In genomic region chr1:22711591-22712501, GRCh38 we compare ENCODE assay signal across 8 cellular contexts. TPM values are rescaled to one million over a fixed set of nuclear protein-coding genes. Genes with fewer than 3 reads are reported as not detected.
DNase-seq lines count a peak whose midpoint lies in the region; ATAC-seq, FAIRE-seq and TF ChIP-seq lines count a peak whose summit lies in the region.

No MANE protein-coding gene starts in this region.

- H3K9me3 ChIP-seq in HAP-1 (no peaks in the 10 kb centered on the region), GM12878 (replicated peaks; ENCODE audit: control insufficient read depth, insufficient read depth, low read length) (no peaks in the 10 kb centered on the region), lower lobe of right lung (no peaks in the 10 kb centered on the region), aorta (ENCODE audit: control insufficient read depth, low read length) (no peaks in the 10 kb centered on the region)

- H3K79me2 ChIP-seq in GM12878 (ENCODE audit: control insufficient read depth, insufficient read depth, low read length), result no peaks in the 10 kb centered on the region

- DNase-seq in AG04449 (ENCODE audit: low read depth, low spot score) (no peak), HAP-1 (ENCODE audit: low spot score in 2 of 2) (no peak), GM12878 (ENCODE audit: low read depth, low spot score) (no peak), lower lobe of right lung (no peak), aorta (no peak), KBM-7 (no peak)

- no peak for TF ChIP-seq POLR2A in GM12878 (IDR thresholded peaks at IDR 0.05; ENCODE audit: low read depth, low read length)

- H3K4me3 ChIP-seq in AG04449 (ENCODE audit: low read depth, low read length) (peak overlapping the region; percentile 60), HAP-1 (peak overlapping the region; percentile 30), GM12878 (0 out of 2 replicates have a peak overlapping the region, but pooled peaks have one; percentile 32), lower lobe of right lung (peak overlapping the region; percentile 56), aorta (ENCODE audit: low read length in 2 of 2) (peak overlapping the region; percentile 60 to 78)

- no peak overlapping the region; the same call in 1 of the 2 replicates for H3K9ac ChIP-seq in GM12878 (ENCODE audit: control insufficient read depth, insufficient read depth, low read length)

- SMC1A ChIA-PET in GM12878 (lab: Charles Lee; ENCODE audit: uncharacterized antibody, unreplicated experiment), result no interaction called here

- H3K36me3 ChIP-seq in HAP-1 (replicated peaks) (no peaks in the 10 kb centered on the region), GM12878 (ENCODE audit: control insufficient read depth in 2 of 2, insufficient read depth in 2 of 2, low read length in 1 of 2) (no peaks in the 10 kb centered on the region), lower lobe of right lung (no peaks in the 10 kb centered on the region), aorta (ENCODE audit: control insufficient read depth in 1 of 2, insufficient read depth in 2 of 2, low read length in 1 of 2) (no peaks in the 10 kb centered on the region)

- TF ChIP-seq CTCF in AG04449 (IDR thresholded peaks at IDR 0.05; ENCODE audit: insufficient read depth, low read length, missing control alignments) (no peak), GM12878 (IDR thresholded peaks at IDR 0.05 in 2 of 3, conservative IDR thresholded peaks at IDR 0.05 in 1 of 3; ENCODE audit: control insufficient read depth in 2 of 3, extremely low read depth in 1 of 3, insufficient read depth in 1 of 3, low read depth in 3 of 3, low read length in 3 of 3) (no peak), lower lobe of right lung (IDR thresholded peaks at IDR 0.05) (no peak)

- in situ Hi-C loops in HAP-1 (cut with MboI; ENCODE audit: low sequenced_read_pairs), result no loop called here
- in situ Hi-C loops in GM12878 (cut with MboI), result no loop called here
- in situ Hi-C loops in KBM-7 (cut with MboI; ENCODE audit: low pct_unique_long_range_greater_than_20kb, low sequenced_read_pairs), result no loop called here

- H3K27ac ChIP-seq in GM12878 (ENCODE audit: control insufficient read depth, insufficient read depth) (0 out of 2 replicates have a peak overlapping the region, but pooled peaks have one; percentile 8), lower lobe of right lung (no peak overlapping the region), aorta (ENCODE audit: low read depth in 1 of 2, low read length in 2 of 2) (no peak overlapping the region)

- no peaks in the 10 kb centered on the region for H4K20me1 ChIP-seq in GM12878 (ENCODE audit: control insufficient read depth, insufficient read depth)

- H3K27me3 ChIP-seq in HAP-1 (ENCODE audit: low read depth), result no peaks in the 10 kb centered on the region
- H3K27me3 ChIP-seq in GM12878 (replicated peaks in 1 of 2; ENCODE audit: control insufficient read depth in 2 of 2, insufficient read depth in 2 of 2, low read length in 1 of 2), result peaks cover 3 to 21% of the 10 kb centered on the region in 2 experiments
- H3K27me3 ChIP-seq in lower lobe of right lung (ENCODE audit: low read depth), result peaks cover 34% of the 10 kb centered on the region
- no peaks in the 10 kb centered on the region for H3K27me3 ChIP-seq in aorta (ENCODE audit: control insufficient read depth in 1 of 2, insufficient read depth in 2 of 2, low read length in 1 of 2)

- WGBS in GM12878 (ENCODE audit: insufficient coverage, insufficient replicate concordance, low lambda C conversion rate, missing lambda C conversion rate), result 8% methylated on average over 38 of the region's 53 CpGs
- WGBS in aorta, 2 donors, result 17 to 19% methylated on average over 48 to 53 of the region's 53 CpGs

- RAD21 ChIA-PET in GM12878 (lab: Charles Lee; ENCODE audit: unreplicated experiment), result no interaction called here

- H3K4me2 ChIP-seq in GM12878 (ENCODE audit: control insufficient read depth, insufficient read depth), result peak overlapping the region; percentile 90

- intact Hi-C loops in GM12878 (cut with micrococcal nuclease; ENCODE audit: unreplicated experiment) (no loop called here), lower lobe of right lung (cut with DNase I) (no loop called here), aorta (cut with DNase I) (no loop called here)

- CTCF ChIA-PET in AG04449 (lab: Yijun Ruan, JAX), result interaction anchor here (0.7 to 3.4 kb wide), 7 partner anchors 7 to 177 kb away, joined by 3 to 21 read pairs (median 5); no protein-coding TSS in a partner anchor
- CTCF ChIA-PET in GM12878 (lab: Yijun Ruan, JAX), result interaction anchor here (0.6 to 1.4 kb wide), 5 partner anchors 8 to 1694 kb away, joined by 3 read pairs; no protein-coding TSS in a partner anchor

- no peak for FAIRE-seq in GM12878 (lab: Jason Lieb, UNC)

- ATAC-seq in GM12878 (peak; percentile 58), lower lobe of right lung (peak in 1 of 2 donors; percentile 28), aorta (ENCODE audit: low FRiP score) (peak; percentile 33), GM19035 (IDR thresholded peaks at IDR 0.05; ENCODE audit: unreplicated experiment) (no peak), HG03457 (IDR thresholded peaks at IDR 0.05; ENCODE audit: unreplicated experiment) (no peak)

- H3K4me1 ChIP-seq in HAP-1, result no peaks in the 10 kb centered on the region; the same call in 1 of the 2 replicates
- H3K4me1 ChIP-seq in GM12878 (ENCODE audit: control insufficient read depth, insufficient read depth, low read length), result peaks cover 29% of the 10 kb centered on the region
- H3K4me1 ChIP-seq in lower lobe of right lung, result peaks cover 19% of the 10 kb centered on the region
- H3K4me1 ChIP-seq in aorta (ENCODE audit: control insufficient read depth in 1 of 2, insufficient read depth in 2 of 2, low read length in 2 of 2), result no peaks in the 10 kb centered on the region

- POLR2A ChIA-PET in AG04449 (lab: Yijun Ruan, JAX) (interaction anchor here (0.7 kb wide), 1 partner anchor 222 kb away, joined by 5 read pairs; no protein-coding TSS in a partner anchor), GM12878 (lab: Charles Lee) (interaction anchor here (0.6 kb wide), 1 partner anchor 620 kb away, joined by 3 read pairs; no protein-coding TSS in a partner anchor)

- no TSS peak for BruUV-seq in GM12878 (replicated peaks; lab: Mats Ljungman, UMichigan)

- no peak for TF ChIP-seq RAD21 in GM12878 (IDR thresholded peaks at IDR 0.05; ENCODE audit: insufficient read depth, low read depth, low read length)

- no peak overlapping the region for H2AFZ ChIP-seq in GM12878 (ENCODE audit: control insufficient read depth, low read depth, low read length)

- no peak for TF ChIP-seq EP300 in GM12878 (IDR thresholded peaks at IDR 0.05; ENCODE audit: borderline replicate concordance in 1 of 2, control insufficient read depth in 1 of 2, low read depth in 2 of 2, low read length in 2 of 2)

RNA-seq across cellular contexts. Expression of gene EPHB2, which starts 1.2 kb away (rescaled TPM):
- 1.6 and 3.4 TPM in 2 replicates for total RNA-seq in GM12878 (2013; cell fraction: nucleolus; rRNA removed)
- 1.7 and 2.6 TPM in 2 replicates for total RNA-seq in GM12878 (2014; rRNA removed)
- total RNA-seq in GM12878 (2014; rRNA removed; fragmentation: Illumina TruSeq; extraction: Trizol), result 0.92 and 0.94 TPM in 2 replicates
- total RNA-seq in GM12878 (2021), result 2.0 and 3.3 TPM in 2 replicates
- polyA plus RNA-seq in GM12878 (2011; ENCODE audit: low read depth), result 0.07 TPM
- polyA plus RNA-seq in GM12878 (2011; rRNA removed), result 0.13 and 0.68 TPM in 2 replicates
- 0.73 and 0.84 TPM in 2 replicates for polyA plus RNA-seq in GM12878 (2011; cell fraction: cytosol; rRNA removed)
- 1.1 and 2.1 TPM in 2 replicates for polyA plus RNA-seq in GM12878 (2011; cell fraction: nucleus; rRNA removed)
- 0.22 and 0.46 TPM in 2 replicates for polyA plus RNA-seq in GM12878 (2012)
- polyA plus RNA-seq in GM12878 (2014; fragmentation: Illumina TruSeq; extraction: Trizol), result 0.68 and 1.2 TPM in 2 replicates
- under 1 TPM; 0.13 to 0.31 TPM for polyA plus RNA-seq in GM12878 (2014; fragmentation: Nextera tagmentation; extraction: Ambion mirVana)
- 1.2 and 1.6 TPM in 2 replicates for polyA plus RNA-seq in GM12878 (2014; rRNA removed)
- under 1 TPM; 0.24 to 0.91 TPM for polyA plus RNA-seq in GM12878 (2016; fragmentation: Nextera tagmentation; extraction: Ambion mirVana)
- polyA minus RNA-seq in GM12878 (2011; rRNA and poly(A)+ RNA removed), result 2.3 and 3.2 TPM in 2 replicates
- polyA minus RNA-seq in GM12878 (2011; cell fraction: cytosol; rRNA and poly(A)+ RNA removed), result 0.31 and 0.40 TPM in 2 replicates
- 0.77 and 0.97 TPM in 2 replicates for polyA minus RNA-seq in GM12878 (2011; cell fraction: nucleus; rRNA and poly(A)+ RNA removed)
- 5.0 TPM for total RNA-seq in lower lobe of right lung
- 10 to 100 TPM in 1 of 2 donors, 1 to 10 TPM in 1; 5.5 to 16.6 TPM for total RNA-seq in aorta
- under 1 TPM; 0.87 to 0.88 TPM for polyA plus RNA-seq in aorta

RNA-seq across cellular contexts. Expression of gene C1QB, which starts 58.8 kb away (rescaled TPM):
- total RNA-seq in GM12878 (2013; cell fraction: nucleolus; rRNA removed), result not detected in 2 replicates
- total RNA-seq in GM12878 (2014; rRNA removed), result not detected in 2 replicates
- not detected in 2 replicates for total RNA-seq in GM12878 (2014; rRNA removed; fragmentation: Illumina TruSeq; extraction: Trizol)
- 0.19 and 0.62 TPM in 2 replicates for total RNA-seq in GM12878 (2021)
- polyA plus RNA-seq in GM12878 (2011; ENCODE audit: low read depth), result not detected
- not detected in 2 replicates for polyA plus RNA-seq in GM12878 (2011; rRNA removed)
- polyA plus RNA-seq in GM12878 (2011; cell fraction: cytosol; rRNA removed), result 0.04 TPM in 1 of 2 replicates, not detected in the other
- not detected in 2 replicates for polyA plus RNA-seq in GM12878 (2011; cell fraction: nucleus; rRNA removed)
- polyA plus RNA-seq in GM12878 (2012), result not detected in 2 replicates
- polyA plus RNA-seq in GM12878 (2014; fragmentation: Illumina TruSeq; extraction: Trizol), result not detected in 2 replicates
- polyA plus RNA-seq in GM12878 (2014; fragmentation: Nextera tagmentation; extraction: Ambion mirVana), result not detected
- polyA plus RNA-seq in GM12878 (2014; rRNA removed), result not detected in 2 replicates
- not detected for polyA plus RNA-seq in GM12878 (2016; fragmentation: Nextera tagmentation; extraction: Ambion mirVana)
- polyA minus RNA-seq in GM12878 (2011; rRNA and poly(A)+ RNA removed), result not detected in 2 replicates
- polyA minus RNA-seq in GM12878 (2011; cell fraction: cytosol; rRNA and poly(A)+ RNA removed), result not detected in 2 replicates
- polyA minus RNA-seq in GM12878 (2011; cell fraction: nucleus; rRNA and poly(A)+ RNA removed), result not detected in 2 replicates
- 1,524 TPM for total RNA-seq in lower lobe of right lung
- total RNA-seq in aorta, result 100 to 1,000 TPM; 225 to 310 TPM
- 100 to 1,000 TPM in 1 of 2 donors, 10 to 100 TPM in 1; 84.7 to 425 TPM for polyA plus RNA-seq in aorta

Comparison
In these comparisons a context has a peak if more than half of its experiments do, and no peak if none do; other contexts are left out.
1. ATAC-seq: peak in GM12878 (single experiment) and aorta (single experiment); none in GM19035 (single experiment) and HG03457 (single experiment).
2. RNA of gene C1QB, which starts 58.8 kb away (total RNA-seq): 1,524 TPM in lower lobe of right lung (single experiment) and 225 to 310 TPM in aorta; 0.19 to 0.62 TPM in GM12878; every median in the first group is over 100 times any median in the second.
3. Peak in every context shown above with its lines, with median percentiles within 50 percentile points of each other: H3K4me3 ChIP-seq.